ENCODE assay signal across 23 cellular contexts in the genomic region with DNA sequence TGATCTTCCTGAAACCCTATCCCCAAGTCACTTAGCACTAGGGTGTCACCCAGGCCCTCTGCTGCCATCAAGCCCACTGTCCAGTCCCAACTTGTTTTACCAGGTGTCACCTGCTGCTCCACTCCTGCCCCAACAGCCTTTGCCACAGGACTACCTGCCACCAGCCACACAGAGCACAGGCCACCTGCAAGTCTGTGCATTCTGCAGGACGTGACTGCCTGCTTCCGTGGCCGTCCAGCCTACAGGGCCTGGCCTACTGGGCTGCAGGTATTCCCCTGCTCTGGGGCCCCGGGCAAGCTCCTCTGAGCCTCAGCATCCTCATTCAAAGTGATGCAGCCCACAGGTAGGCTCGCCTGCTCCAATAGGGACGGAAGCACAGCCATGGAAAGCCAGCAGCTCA. TPM values are rescaled to one million over a fixed set of nuclear protein-coding genes. Genes with fewer than 3 reads are reported as not detected.
DNase-seq lines count a peak whose midpoint lies in the region; ATAC-seq and TF ChIP-seq lines count a peak whose summit lies in the region.
"Had no signal": no experiment of that assay in that cellular context is flagged by ENCODE, and none has a peak within 500 bp of the region (broad histone marks: within the 10 kb centered on the region; RNA-seq: fewer than 3 reads in every experiment).

No MANE protein-coding gene starts in this region.

- intact Hi-C loops in activated naive CD4-positive, alpha-beta T cell treated with anti-CD3 and anti-CD28 coated beads for 36 hours (cut with micrococcal nuclease) = no loop called here

- H4K5ac ChIP-seq in H9 (ENCODE audit: insufficient read length, low read depth, low read length) = no peak overlapping the region

- no peak overlapping the region for H2BK15ac ChIP-seq in H9 (ENCODE audit: low read depth, low read length)

- H4K91ac ChIP-seq in H9 (ENCODE audit: insufficient read length, low read depth, low read length) = no peak overlapping the region

- H3K36me3 Mint-ChIP-seq in H9 (ENCODE audit: insufficient read depth in 1 of 3, low read depth in 3 of 3) (no peaks in the 10 kb centered on the region; a peak in 3 of 7 replicates), neural progenitor cell (peaks cover 6% of the 10 kb centered on the region)
- H3K36me3 Mint-ChIP-seq in activated T-helper 17 cell treated with anti-CD3 and anti-CD28 coated beads, Interleukin-2, amount 50 U/mL, for 72 hours (ENCODE audit: low read depth) = peaks cover 15% of the 10 kb centered on the region
- H3K36me3 Mint-ChIP-seq in activated naive CD4-positive, alpha-beta T cell treated with anti-CD3 and anti-CD28 coated beads for 36 hours (ENCODE audit: low read depth) = peaks cover 4% of the 10 kb centered on the region

- DNase-seq in COLO668 (lab: John Stamatoyannopoulos, UW; ENCODE audit: unreplicated experiment) = peak; percentile 59
- no peak for DNase-seq in H9
- DNase-seq in neural progenitor cell (ENCODE audit: low spot score) = no peak
- DNase-seq in activated naive CD4-positive, alpha-beta T cell treated with anti-CD3 and anti-CD28 coated beads for 36 hours = no peak
- no peak for DNase-seq in right atrium auricular region (ENCODE audit: low spot score)
- DNase-seq in NCI-H187 (lab: John Stamatoyannopoulos, UW) = no peak
- DNase-seq: BE2C, COR-L47, DMS 273 treated with DMSO at 0.1 percent for 48 hours, DMS79 treated with DMSO at 0.1 percent for 48 hours, KG1, NCI-H1105, NCI-H146, NCI-H2029 treated with DMSO at 0.1 percent for 48 hours, NCI-H345, NCI-H524 treated with DMSO at 0.1 percent for 48 hours, OCI-M1, Right ventricle myocardium superior had no signal

- no peak overlapping the region for H3K23ac ChIP-seq in H9 (ENCODE audit: insufficient read length, low read depth, low read length)

- no peak for TF ChIP-seq CTCF in H9 (conservative IDR thresholded peaks at IDR 0.05)
- no peak for TF ChIP-seq CTCF in neural progenitor cell (IDR thresholded peaks at IDR 0.05)
- no peak for TF ChIP-seq CTCF in right atrium auricular region (IDR thresholded peaks at IDR 0.05)

- H3F3A ChIP-seq in neural progenitor cell (ENCODE audit: low read depth) = peaks cover 9% of the 10 kb centered on the region

- no peak overlapping the region for H3K14ac ChIP-seq in H9 (ENCODE audit: insufficient read depth, low read length)

- H3K56ac ChIP-seq in H9 (ENCODE audit: insufficient read length, low read depth, low read length) = no peak overlapping the region

- H4K20me1 ChIP-seq in H9 (ENCODE audit: control insufficient read depth, insufficient read depth, insufficient read length) (no peaks in the 10 kb centered on the region), neural progenitor cell (ENCODE audit: low read depth) (peaks cover 28% of the 10 kb centered on the region)

- peaks cover 17% of the 10 kb centered on the region for H3K23me2 ChIP-seq in H9 (ENCODE audit: insufficient read length, low read depth, low read length, poor library complexity, severe bottlenecking)

- H3K4me1 ChIP-seq in H9 (ENCODE audit: insufficient read depth, low read length) (peaks cover 3% of the 10 kb centered on the region; the same call in 1 of the 2 replicates), neural progenitor cell (peaks cover 12% of the 10 kb centered on the region), right atrium auricular region (peaks cover 0 to 25% of the 10 kb centered on the region in 2 donors)
- H3K4me1 ChIP-seq: BE2C had no signal

- WGBS in H9 (ENCODE audit: extremely low coverage, insufficient read length, low lambda C conversion rate) = no CpG with 5 or more reads among the region's 6 CpGs

- H3K27me3 ChIP-seq in H9 (ENCODE audit: insufficient read depth, low read length) = no peaks in the 10 kb centered on the region
- H3K27me3 ChIP-seq in neural progenitor cell = no peaks in the 10 kb centered on the region
- no peaks in the 10 kb centered on the region for H3K27me3 ChIP-seq in right atrium auricular region
- H3K27me3 ChIP-seq: BE2C had no signal

- H3K9me3 Mint-ChIP-seq in H9 (no peaks in the 10 kb centered on the region), neural progenitor cell (no peaks in the 10 kb centered on the region)
- H3K9me3 Mint-ChIP-seq in activated T-helper 17 cell treated with anti-CD3 and anti-CD28 coated beads, Interleukin-2, amount 50 U/mL, for 72 hours = no peaks in the 10 kb centered on the region
- no peaks in the 10 kb centered on the region for H3K9me3 Mint-ChIP-seq in activated naive CD4-positive, alpha-beta T cell treated with anti-CD3 and anti-CD28 coated beads for 36 hours

- H2BK20ac ChIP-seq in H9 (ENCODE audit: low read depth, low read length, poor library complexity, severe bottlenecking) = no peak overlapping the region

- H3K27me3 Mint-ChIP-seq in H9 (ENCODE audit: low read depth) (no peaks in the 10 kb centered on the region; the same call in 1 of the 2 replicates), neural progenitor cell (ENCODE audit: insufficient read depth, low read depth) (peaks cover 3% of the 10 kb centered on the region)
- no peaks in the 10 kb centered on the region for H3K27me3 Mint-ChIP-seq in activated T-helper 17 cell treated with anti-CD3 and anti-CD28 coated beads, Interleukin-2, amount 50 U/mL, for 72 hours
- H3K27me3 Mint-ChIP-seq in activated naive CD4-positive, alpha-beta T cell treated with anti-CD3 and anti-CD28 coated beads for 36 hours (ENCODE audit: low read depth) = no peaks in the 10 kb centered on the region

- no peak overlapping the region for H3K18ac ChIP-seq in H9 (ENCODE audit: insufficient read length, low read depth, low read length)

- peak overlapping the region in 2 of 3 experiments; percentile 42 to 77; a peak in 2 of 7 replicates for H3K27ac Mint-ChIP-seq in H9
- peak overlapping the region; percentile 22 for H3K27ac Mint-ChIP-seq in activated T-helper 17 cell treated with anti-CD3 and anti-CD28 coated beads, Interleukin-2, amount 50 U/mL, for 72 hours
- H3K27ac Mint-ChIP-seq in neural progenitor cell = no peak overlapping the region
- no peak overlapping the region for H3K27ac Mint-ChIP-seq in activated naive CD4-positive, alpha-beta T cell treated with anti-CD3 and anti-CD28 coated beads for 36 hours

- no peak overlapping the region for H2BK5ac ChIP-seq in H9 (ENCODE audit: insufficient read length, low read length)

- no peak for ATAC-seq in activated T-helper 17 cell treated with anti-CD3 and anti-CD28 coated beads, Interleukin-2, amount 50 U/mL, for 72 hours (replicated peaks)
- ATAC-seq in HG02642 (IDR thresholded peaks at IDR 0.05; ENCODE audit: poor library complexity, unreplicated experiment) = no peak
- ATAC-seq: HCT116 had no signal

- H3K4me3 ChIP-seq in neural progenitor cell (no peak overlapping the region), right atrium auricular region (no peak overlapping the region)

- peaks cover 6% of the 10 kb centered on the region; the same call in 1 of the 2 replicates for H3K79me2 ChIP-seq in H9 (ENCODE audit: insufficient read depth, low read length)
- H3K79me2 ChIP-seq in neural progenitor cell (ENCODE audit: low read depth) = peaks cover 57% of the 10 kb centered on the region

- H2BK12ac ChIP-seq in H9 (ENCODE audit: insufficient read length, low read depth, low read length) = no peak overlapping the region

- H3K9ac ChIP-seq in H9 (ENCODE audit: extremely low read depth, insufficient read length, low read length) (no peak overlapping the region), neural progenitor cell (no peak overlapping the region)

- H2BK120ac ChIP-seq in H9 (ENCODE audit: low read depth, low read length, poor library complexity, severe bottlenecking) = no peak overlapping the region

- H3K27ac ChIP-seq in H9 (ENCODE audit: insufficient read length, low read depth, low read length) = no peak overlapping the region
- no peak overlapping the region for H3K27ac ChIP-seq in neural progenitor cell
- no peak overlapping the region for H3K27ac ChIP-seq in right atrium auricular region

- H3K4me3 Mint-ChIP-seq in H9 (no peak overlapping the region), neural progenitor cell (peak overlapping the region; percentile 53)
- peak overlapping the region; percentile 100 for H3K4me3 Mint-ChIP-seq in activated T-helper 17 cell treated with anti-CD3 and anti-CD28 coated beads, Interleukin-2, amount 50 U/mL, for 72 hours
- H3K4me3 Mint-ChIP-seq in activated naive CD4-positive, alpha-beta T cell treated with anti-CD3 and anti-CD28 coated beads for 36 hours = no peak overlapping the region

- CTCF ChIA-PET in activated naive CD4-positive, alpha-beta T cell treated with anti-CD3 and anti-CD28 coated beads for 36 hours (lab: Charles Lee) = no interaction called here

- peaks cover 22 to 23% of the 10 kb centered on the region in 2 experiments for H3K4me1 Mint-ChIP-seq in H9
- peaks cover 11% of the 10 kb centered on the region for H3K4me1 Mint-ChIP-seq in activated T-helper 17 cell treated with anti-CD3 and anti-CD28 coated beads, Interleukin-2, amount 50 U/mL, for 72 hours
- peaks cover 25% of the 10 kb centered on the region for H3K4me1 Mint-ChIP-seq in neural progenitor cell
- H3K4me1 Mint-ChIP-seq in activated naive CD4-positive, alpha-beta T cell treated with anti-CD3 and anti-CD28 coated beads for 36 hours (ENCODE audit: low read depth) = peaks cover 20% of the 10 kb centered on the region

- H3K9me3 ChIP-seq in H9 (ENCODE audit: control insufficient read depth, low read depth, low read length) (no peaks in the 10 kb centered on the region), neural progenitor cell (ENCODE audit: low read depth) (no peaks in the 10 kb centered on the region), right atrium auricular region (no peaks in the 10 kb centered on the region)
- H3K9me3 ChIP-seq: BE2C had no signal

- H4K8ac ChIP-seq in H9 (replicated peaks; ENCODE audit: insufficient read length, low read depth, low read length) = no peak overlapping the region

- H2AK5ac ChIP-seq in H9 (ENCODE audit: insufficient read length, low read length) = no peak overlapping the region

- peaks cover 10% of the 10 kb centered on the region for H3K79me1 ChIP-seq in H9 (ENCODE audit: insufficient read depth, low read depth, low read length, poor library complexity, severe bottlenecking)

- H3T11ph ChIP-seq in H9 (ENCODE audit: low read length) = no peak overlapping the region

- H3K4me2 ChIP-seq in H9 (ENCODE audit: insufficient read depth, insufficient read length, low read length) (no peak overlapping the region), neural progenitor cell (no peak overlapping the region)

- H3K4ac ChIP-seq in H9 (ENCODE audit: low read depth, low read length) = no peak overlapping the region

- H3K36me3 ChIP-seq in neural progenitor cell (no peaks in the 10 kb centered on the region), right atrium auricular region (no peaks in the 10 kb centered on the region)
- H3K36me3 ChIP-seq: BE2C had no signal

- H2AFZ ChIP-seq in H9 (ENCODE audit: low read length) (no peak overlapping the region), neural progenitor cell (replicated peaks) (no peak overlapping the region)

RNA-seq across cellular contexts. Expression of a gene that starts 3.2 kb away (rescaled TPM):
- 117 and 118 TPM in 2 replicates for total RNA-seq in H9 (2021)
- total RNA-seq in activated T-helper 17 cell treated with anti-CD3 and anti-CD28 coated beads, Interleukin-2, amount 50 U/mL, for 72 hours = 10 to 100 TPM; 45.7 to 94.4 TPM
- 45.6 and 110 TPM in 2 replicates for total RNA-seq in neural progenitor cell (ENCODE audit: low replicate concordance)
- total RNA-seq in activated naive CD4-positive, alpha-beta T cell treated with anti-CD3 and anti-CD28 coated beads for 36 hours = 10 to 100 TPM; 53.7 to 55.6 TPM
- total RNA-seq in right atrium auricular region = 100 to 1,000 TPM in 1 of 2 donors, 10 to 100 TPM in 1; 91.3 to 108 TPM

RNA-seq across cellular contexts. Expression of a gene that starts 5.0 kb away (rescaled TPM):
- total RNA-seq in H9 (2021) (0.15 and 0.22 TPM in 2 replicates), neural progenitor cell (ENCODE audit: low replicate concordance) (0.12 TPM in 1 of 2 replicates, not detected in the other), right atrium auricular region (not detected)
- not detected for total RNA-seq in activated T-helper 17 cell treated with anti-CD3 and anti-CD28 coated beads, Interleukin-2, amount 50 U/mL, for 72 hours
- not detected for total RNA-seq in activated naive CD4-positive, alpha-beta T cell treated with anti-CD3 and anti-CD28 coated beads for 36 hours
- total RNA-seq: A673, Right ventricle myocardium superior had no signal

RNA-seq across cellular contexts. Expression of a gene that starts 25.9 kb away (rescaled TPM):
- total RNA-seq in H9 (2021) (0.24 and 0.26 TPM in 2 replicates), neural progenitor cell (ENCODE audit: low replicate concordance) (not detected in 2 replicates), right atrium auricular region (not detected)
- total RNA-seq in activated T-helper 17 cell treated with anti-CD3 and anti-CD28 coated beads, Interleukin-2, amount 50 U/mL, for 72 hours = under 1 TPM in 1 of 2 donors, not detected in 1; 0.26 TPM
- total RNA-seq in activated naive CD4-positive, alpha-beta T cell treated with anti-CD3 and anti-CD28 coated beads for 36 hours = not detected
- total RNA-seq: A673, Right ventricle myocardium superior, SK-MEL-5 had no signal

RNA-seq across cellular contexts. Expression of a gene that starts 30.5 kb away (rescaled TPM):
- 364 and 366 TPM in 2 replicates for total RNA-seq in H9 (2021)
- total RNA-seq in activated T-helper 17 cell treated with anti-CD3 and anti-CD28 coated beads, Interleukin-2, amount 50 U/mL, for 72 hours = 100 to 1,000 TPM; 506 to 602 TPM
- 203 and 344 TPM in 2 replicates for total RNA-seq in neural progenitor cell (ENCODE audit: low replicate concordance)
- 100 to 1,000 TPM; 273 to 276 TPM for total RNA-seq in activated naive CD4-positive, alpha-beta T cell treated with anti-CD3 and anti-CD28 coated beads for 36 hours
- total RNA-seq in right atrium auricular region = 100 to 1,000 TPM; 321 to 426 TPM

RNA-seq across cellular contexts. Expression of a gene that starts 41.3 kb away (rescaled TPM):
- total RNA-seq in H9 (2021) = 247 and 255 TPM in 2 replicates
- 100 to 1,000 TPM; 384 to 814 TPM for total RNA-seq in activated T-helper 17 cell treated with anti-CD3 and anti-CD28 coated beads, Interleukin-2, amount 50 U/mL, for 72 hours
- total RNA-seq in neural progenitor cell (ENCODE audit: low replicate concordance) = 25.1 and 47.9 TPM in 2 replicates
- total RNA-seq in activated naive CD4-positive, alpha-beta T cell treated with anti-CD3 and anti-CD28 coated beads for 36 hours = 100 to 1,000 TPM; 355 to 389 TPM
- total RNA-seq in right atrium auricular region = 100 to 1,000 TPM in 1 of 2 donors, 10 to 100 TPM in 1; 59.4 to 145 TPM

Comparison
In these comparisons a context has a peak if more than half of its experiments do, and no peak if none do; other contexts are left out.
1. H3K27ac Mint-ChIP-seq: peak in H9 (2 of 3) and activated T-helper 17 cell treated with anti-CD3 and anti-CD28 coated beads, Interleukin-2, amount 50 U/mL, for 72 hours (single experiment); none in neural progenitor cell (single experiment) and activated naive CD4-positive, alpha-beta T cell treated with anti-CD3 and anti-CD28 coated beads for 36 hours (single experiment).
2. H3K4me3 Mint-ChIP-seq: peak in activated T-helper 17 cell treated with anti-CD3 and anti-CD28 coated beads, Interleukin-2, amount 50 U/mL, for 72 hours (single experiment) and neural progenitor cell (single experiment); none in H9 (0 of 2) and activated naive CD4-positive, alpha-beta T cell treated with anti-CD3 and anti-CD28 coated beads for 36 hours (single experiment).